ENCODE assay signal across 2 cellular contexts in genomic region chr16:17213974-17214373, GRCh38.
TF ChIP-seq lines count a peak whose summit lies in the region.

No MANE protein-coding gene starts in this region.

TF ChIP-seq in HCT116, 20 proteins besides CTCF, POLR2A, EP300 and RAD21:
- TF ChIP-seq EGR1 (IDR thresholded peaks at IDR 0.05; ENCODE audit: low read depth), result no peak
- TF ChIP-seq JUND (IDR thresholded peaks at IDR 0.05), result no peak
- TF ChIP-seq YY1 (IDR thresholded peaks at IDR 0.05; ENCODE audit: extremely low read depth, insufficient replicate concordance, low read depth, low read length), result peak; percentile 42

TF ChIP-seq in H1, 55 proteins besides CTCF, POLR2A, EP300 and RAD21:
- TF ChIP-seq RXRA (IDR thresholded peaks at IDR 0.05; ENCODE audit: insufficient read depth, low read depth, low read length), result no peak
- TF ChIP-seq YY1 (IDR thresholded peaks at IDR 0.05; ENCODE audit: low read depth, low read length), result peak; percentile 53; the same call in 1 of the 2 replicates
